Comparison of ENCODE assay signal across 2 cellular contexts in the genomic region with DNA sequence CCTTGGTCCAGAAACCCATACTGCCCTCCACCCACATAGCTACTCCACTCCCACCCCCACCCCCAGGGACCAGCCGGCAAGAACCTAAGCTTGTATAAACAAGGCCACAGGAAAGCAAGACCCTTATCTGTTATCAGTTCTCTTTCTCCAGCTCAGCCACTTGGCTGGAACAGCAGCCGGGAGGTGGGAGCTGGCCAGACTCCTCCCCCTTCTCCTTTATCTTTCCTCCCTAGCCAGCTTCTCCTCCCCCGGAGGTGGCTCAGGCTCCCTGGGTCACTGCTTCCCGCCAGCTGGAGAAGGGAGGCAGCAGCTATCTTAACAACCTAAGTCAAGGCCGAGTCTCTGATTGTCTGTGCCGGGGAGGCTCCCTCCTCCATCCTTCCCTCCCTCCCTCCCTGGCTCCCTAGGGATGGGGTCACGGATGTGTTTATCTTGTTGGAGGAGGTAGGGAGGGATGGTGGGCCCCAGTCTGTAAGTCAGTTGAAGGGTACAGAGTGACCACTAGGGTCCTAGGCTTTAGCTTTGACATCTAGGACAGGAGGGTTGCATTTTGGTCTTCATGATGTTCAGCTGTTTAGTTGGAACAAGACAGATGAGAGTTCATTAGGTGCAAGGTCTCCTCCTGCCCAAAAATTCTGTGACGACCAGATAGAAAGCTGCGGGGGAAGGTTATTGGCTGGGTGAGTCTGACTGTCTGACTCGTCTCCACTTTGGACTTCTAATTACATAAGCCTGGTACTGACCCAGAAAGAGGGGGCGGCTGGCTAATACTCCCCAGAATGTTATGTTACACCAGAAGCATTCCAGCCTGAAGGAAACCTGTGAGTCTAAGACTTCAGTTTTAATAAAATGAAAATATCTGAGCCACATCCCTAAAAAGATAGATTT.
TF ChIP-seq lines count a peak whose summit lies in the region.

No MANE protein-coding gene starts in this region.

TF ChIP-seq in A549, 52 proteins besides CTCF, POLR2A, EP300 and RAD21 (continued from another document):
- TF ChIP-seq CBX8 (IDR thresholded peaks at IDR 0.05) (no peak), NFE2L2 (conservative IDR thresholded peaks at IDR 0.05; ENCODE audit: low read length) (no peak)

TF ChIP-seq in endothelial cell of umbilical vein, 7 proteins besides CTCF, POLR2A, EP300 and RAD21 (continued from another document):
- TF ChIP-seq EZH2 (IDR thresholded peaks at IDR 0.05; ENCODE audit: borderline replicate concordance, low read depth, low read length, severe bottlenecking), result no peak
- TF ChIP-seq POLR2AphosphoS5 (IDR thresholded peaks at IDR 0.05; ENCODE audit: insufficient read depth, low read depth, low read length), result peak; percentile 41
- peak; percentile 95 for TF ChIP-seq GATA2 (IDR thresholded peaks at IDR 0.05; ENCODE audit: insufficient read depth, insufficient read length, low read depth, low read length)
- TF ChIP-seq MYC (IDR thresholded peaks at IDR 0.05; ENCODE audit: low read depth, low read length), result no peak
- no peak for TF ChIP-seq FOS (IDR thresholded peaks at IDR 0.05; ENCODE audit: borderline replicate concordance, insufficient read depth, low read length)
